Comparison of ENCODE assay signal across 1 cellular context in the genomic region with DNA sequence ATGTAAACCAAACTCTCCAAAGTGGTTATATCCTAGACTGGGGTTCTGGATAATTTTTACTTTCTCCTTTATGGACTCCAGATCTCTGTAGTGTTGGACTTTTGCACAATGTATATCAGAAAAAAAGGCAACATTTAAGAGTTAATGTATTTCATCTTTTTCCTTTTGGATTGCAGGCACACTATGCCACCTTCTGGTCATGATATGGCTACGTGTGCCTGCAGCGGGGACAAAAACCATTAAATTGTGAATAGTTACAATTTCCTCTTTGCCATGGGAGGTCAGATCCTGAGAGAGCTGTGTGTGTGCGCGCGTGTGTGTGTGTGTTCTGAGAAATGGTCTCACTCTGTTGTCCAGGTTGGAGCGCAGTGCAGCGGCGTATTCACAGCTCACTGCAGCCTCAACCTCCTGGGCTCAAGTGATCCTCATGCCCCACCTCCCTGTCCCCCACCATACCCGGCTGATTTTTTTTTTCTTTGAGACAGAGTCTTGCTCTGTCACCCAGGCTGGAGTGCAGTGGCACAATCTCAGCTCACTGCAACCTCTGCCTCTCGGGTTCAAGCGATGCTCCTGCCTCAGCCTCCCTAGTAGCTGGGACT.
TF ChIP-seq lines count a peak whose summit lies in the region.

No MANE protein-coding gene starts in this region.

TF ChIP-seq in H1, 55 proteins besides CTCF, POLR2A, EP300 and RAD21:
- TF ChIP-seq POU5F1 (IDR thresholded peaks at IDR 0.05; ENCODE audit: low read depth, low read length) (no peak), SAP30 (IDR thresholded peaks at IDR 0.05; ENCODE audit: insufficient read depth, insufficient replicate concordance, low read length) (no peak), HDAC6 (IDR thresholded peaks at IDR 0.05; ENCODE audit: low read depth, low read length) (no peak), EGR1 (IDR thresholded peaks at IDR 0.05; ENCODE audit: borderline replicate concordance, low read depth, low read length) (no peak), SUZ12 (IDR thresholded peaks at IDR 0.05; ENCODE audit: low read length) (no peak), TAF1 (IDR thresholded peaks at IDR 0.05; ENCODE audit: low read depth, low read length) (no peak), MAFK (IDR thresholded peaks at IDR 0.05; ENCODE audit: low read depth, low read length) (no peak), CBX5 (IDR thresholded peaks at IDR 0.05; ENCODE audit: low read depth, low read length) (no peak), EZH2 (IDR thresholded peaks at IDR 0.05; ENCODE audit: low read depth, low read length, severe bottlenecking) (no peak), TCF12 (IDR thresholded peaks at IDR 0.05; ENCODE audit: low read depth, low read length) (no peak), JUN (IDR thresholded peaks at IDR 0.05; ENCODE audit: low read depth, low read length) (no peak), KDM4A (IDR thresholded peaks at IDR 0.05; ENCODE audit: low read depth, low read length, severe bottlenecking) (no peak)
- TF ChIP-seq, protein P1, sequence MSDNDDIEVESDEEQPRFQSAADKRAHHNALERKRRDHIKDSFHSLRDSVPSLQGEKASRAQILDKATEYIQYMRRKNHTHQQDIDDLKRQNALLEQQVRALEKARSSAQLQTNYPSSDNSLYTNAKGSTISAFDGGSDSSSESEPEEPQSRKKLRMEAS (IDR thresholded peaks at IDR 0.05) = no peak
